ENCODE assay signal across 14 cellular contexts in genomic region chr1:153804112-153804511, GRCh38. TPM values are rescaled to one million over a fixed set of nuclear protein-coding genes. Genes with fewer than 3 reads are reported as not detected.
DNase-seq lines count a peak whose midpoint lies in the region; ATAC-seq and TF ChIP-seq lines count a peak whose summit lies in the region.
"Had no signal": no experiment of that assay in that cellular context is flagged by ENCODE, and none has a peak within 500 bp of the region (broad histone marks: within the 10 kb centered on the region; RNA-seq: fewer than 3 reads in every experiment).

No MANE protein-coding gene starts in this region.

- no peak for DNase-seq in activated CD8-positive, alpha-beta memory T cell treated with anti-CD3 and anti-CD28 coated beads, Interleukin-2, amount 10 ng/mL, durations not matched to agents 7 days and 5 days
- no peak for DNase-seq in activated CD8-positive, alpha-beta memory T cell treated with anti-CD3 and anti-CD28 coated beads, Interleukin-2, amount 50 U/mL, for 48 hours
- DNase-seq in progenitor cell of endocrine pancreas (ENCODE audit: low spot score, unreplicated experiment) = no peak
- DNase-seq in stimulated activated CD4-positive, alpha-beta T cell treated with anti-CD3 and anti-CD28 coated beads, Interleukin-1b, Interleukin-23, amount 100 ng/mL, for 48 hours = no peak
- DNase-seq in EL = no peak
- no peak for DNase-seq in glomerular visceral epithelial cell (ENCODE audit: extremely low spot score)
- DNase-seq: activated CD4-positive, alpha-beta T cell treated with anti-CD3 and anti-CD28 coated beads for 48 hours; cortex of kidney; DMS 273 treated with DMSO at 0.1 percent for 48 hours; NCI-H1105; NCI-H2227 treated with DMSO at 0.1 percent for 48 hours; nucleus accumbens had no signal

- peaks cover 22% of the 10 kb centered on the region for H3K4me1 Mint-ChIP-seq in activated CD8-positive, alpha-beta memory T cell treated with anti-CD3 and anti-CD28 coated beads, Interleukin-2, amount 10 ng/mL, durations not matched to agents 7 days and 5 days
- H3K4me1 Mint-ChIP-seq in IgD-negative memory B cell = peaks cover 19 to 25% (median 23%) of the 10 kb centered on the region in 3 donors
- peaks cover 18% of the 10 kb centered on the region for H3K4me1 Mint-ChIP-seq in brain
- H3K4me1 Mint-ChIP-seq in progenitor cell of endocrine pancreas (ENCODE audit: low read depth) = no peaks in the 10 kb centered on the region

- H3K36me3 Mint-ChIP-seq in activated CD8-positive, alpha-beta memory T cell treated with anti-CD3 and anti-CD28 coated beads, Interleukin-2, amount 10 ng/mL, durations not matched to agents 7 days and 5 days = peaks cover 13% of the 10 kb centered on the region
- H3K36me3 Mint-ChIP-seq in IgD-negative memory B cell (peaks cover 6% of the 10 kb centered on the region), brain (peaks cover 15% of the 10 kb centered on the region), progenitor cell of endocrine pancreas (ENCODE audit: insufficient read depth) (peaks cover 10% of the 10 kb centered on the region)

- no peak for ATAC-seq in activated CD8-positive, alpha-beta memory T cell treated with anti-CD3 and anti-CD28 coated beads, Interleukin-2, amount 10 ng/mL, durations not matched to agents 7 days and 5 days

- H3K9me3 Mint-ChIP-seq in activated CD8-positive, alpha-beta memory T cell treated with anti-CD3 and anti-CD28 coated beads, Interleukin-2, amount 10 ng/mL, durations not matched to agents 7 days and 5 days (ENCODE audit: low read depth) = no peaks in the 10 kb centered on the region
- H3K9me3 Mint-ChIP-seq in IgD-negative memory B cell = no peaks in the 10 kb centered on the region
- no peaks in the 10 kb centered on the region for H3K9me3 Mint-ChIP-seq in brain
- H3K9me3 Mint-ChIP-seq in progenitor cell of endocrine pancreas (ENCODE audit: low read depth) = no peaks in the 10 kb centered on the region

- no peaks in the 10 kb centered on the region for H3K27me3 Mint-ChIP-seq in activated CD8-positive, alpha-beta memory T cell treated with anti-CD3 and anti-CD28 coated beads, Interleukin-2, amount 10 ng/mL, durations not matched to agents 7 days and 5 days
- no peaks in the 10 kb centered on the region for H3K27me3 Mint-ChIP-seq in IgD-negative memory B cell
- no peaks in the 10 kb centered on the region for H3K27me3 Mint-ChIP-seq in brain
- no peaks in the 10 kb centered on the region for H3K27me3 Mint-ChIP-seq in progenitor cell of endocrine pancreas

- peak overlapping the region; percentile 40 for H3K27ac Mint-ChIP-seq in activated CD8-positive, alpha-beta memory T cell treated with anti-CD3 and anti-CD28 coated beads, Interleukin-2, amount 10 ng/mL, durations not matched to agents 7 days and 5 days
- H3K27ac Mint-ChIP-seq in IgD-negative memory B cell = peak overlapping the region; percentile 73 to 84 (median 74)
- peak overlapping the region in 4 of 5 experiments; percentile 26 to 85 (median 70) for H3K27ac Mint-ChIP-seq in brain
- H3K27ac Mint-ChIP-seq in progenitor cell of endocrine pancreas = peak overlapping the region; percentile 74

- no peak overlapping the region for H3K4me3 Mint-ChIP-seq in activated CD8-positive, alpha-beta memory T cell treated with anti-CD3 and anti-CD28 coated beads, Interleukin-2, amount 10 ng/mL, durations not matched to agents 7 days and 5 days
- H3K4me3 Mint-ChIP-seq in IgD-negative memory B cell = no peak overlapping the region
- H3K4me3 Mint-ChIP-seq in brain = no peak overlapping the region
- H3K4me3 Mint-ChIP-seq in progenitor cell of endocrine pancreas (ENCODE audit: low read depth) = no peak overlapping the region

- no peak for TF ChIP-seq CTCF in brain (conservative IDR thresholded peaks at IDR 0.05)
- TF ChIP-seq CTCF in progenitor cell of endocrine pancreas (IDR thresholded peaks at IDR 0.05; ENCODE audit: unreplicated experiment) = no peak

- CTCF ChIA-PET in activated CD8-positive, alpha-beta memory T cell treated with anti-CD3 and anti-CD28 coated beads, Interleukin-2, amount 10 ng/mL, durations not matched to agents 7 days and 5 days (lab: Charles Lee) = interaction anchor here (0.6 to 5.5 kb wide), 5 partner anchors 140 to 637 kb away, joined by 3 to 26 read pairs (median 6); partner anchors contain the start of genes DENND4B and RAB13

RNA-seq across cellular contexts. Expression of gene SLC27A3, which starts 28.9 kb away (rescaled TPM):
- total RNA-seq in activated CD8-positive, alpha-beta memory T cell treated with anti-CD3 and anti-CD28 coated beads, Interleukin-2, amount 10 ng/mL, durations not matched to agents 7 days and 5 days = 10 to 100 TPM; 39.8 to 43.0 TPM
- polyA plus RNA-seq in IgD-negative memory B cell = 12.9 TPM
- polyA plus RNA-seq in brain (ENCODE audit: insufficient read depth, low read depth, low replicate concordance) = 43.3 TPM
- total RNA-seq in progenitor cell of endocrine pancreas = 29.5 and 36.6 TPM in 2 replicates
